ENCODE assay signal across 8 cellular contexts in the genomic region with DNA sequence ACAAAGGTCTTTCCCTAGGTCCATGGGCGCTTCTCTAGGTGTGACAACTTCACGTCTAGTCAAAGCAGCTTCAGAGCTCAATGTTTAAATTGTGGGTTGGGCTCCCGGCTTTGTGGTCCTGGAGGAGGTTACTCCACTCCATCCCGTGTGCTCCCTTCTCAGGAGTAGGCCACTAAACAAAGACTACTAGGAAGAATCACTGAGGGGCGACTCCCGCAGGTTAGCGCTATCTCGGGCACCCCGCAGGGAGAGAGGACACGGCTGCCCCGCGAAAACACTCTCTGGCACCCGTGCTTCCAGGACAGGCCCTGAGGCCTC. TPM values are rescaled to one million over a fixed set of nuclear protein-coding genes. Genes with fewer than 3 reads are reported as not detected.
A peak's percentile ranks its signal among the peaks of the same experiment; 100 is the strongest.
DNase-seq lines count a peak whose midpoint lies in the region; ATAC-seq and TF ChIP-seq lines count a peak whose summit lies in the region.

No MANE protein-coding gene starts in this region.

- no peak for TF ChIP-seq EP300 in gastroesophageal sphincter (IDR thresholded peaks at IDR 0.05)

- WGBS in gastroesophageal sphincter (ENCODE audit: low coverage in 1 of 2), 2 donors: 0% methylated on average over 2 to 3 of the region's 13 CpGs
- 3% methylated on average over 13 of the region's 13 CpGs for WGBS in prostate gland

- peak; percentile 55 for DNase-seq in DMS53 (lab: John Stamatoyannopoulos, UW)
- DNase-seq in DMS53 treated with DMSO at 0.1 percent for 48 hours (lab: John Stamatoyannopoulos, UW; ENCODE audit: unreplicated experiment): no peak
- peak; percentile 10 for DNase-seq in prostate gland (ENCODE audit: low spot score)
- no peak for DNase-seq in NCI-H446 (lab: John Stamatoyannopoulos, UW)
- DNase-seq in NCI-H1105 (lab: John Stamatoyannopoulos, UW): no peak

- no peaks in the 10 kb centered on the region for H3K9me3 ChIP-seq in gastroesophageal sphincter
- H3K9me3 ChIP-seq in prostate gland: no peaks in the 10 kb centered on the region

- H3K27me3 ChIP-seq in gastroesophageal sphincter: no peaks in the 10 kb centered on the region
- no peaks in the 10 kb centered on the region for H3K27me3 ChIP-seq in prostate gland (replicated peaks; ENCODE audit: insufficient read depth)

- H3K4me1 ChIP-seq in gastroesophageal sphincter: peaks cover 0 to 36% (median 4%) of the 10 kb centered on the region in 3 donors
- no peaks in the 10 kb centered on the region for H3K4me1 ChIP-seq in prostate gland (replicated peaks)

- TF ChIP-seq CTCF in WI38 (IDR thresholded peaks at IDR 0.05; ENCODE audit: low read depth, low read length): no peak
- no peak for TF ChIP-seq CTCF in gastroesophageal sphincter (IDR thresholded peaks at IDR 0.05)
- no peak for TF ChIP-seq CTCF in prostate gland (IDR thresholded peaks at IDR 0.05)

- TF ChIP-seq POLR2A in gastroesophageal sphincter (IDR thresholded peaks at IDR 0.05) (no peak), prostate gland (IDR thresholded peaks at IDR 0.05) (no peak)

- ATAC-seq in HG03025 (IDR thresholded peaks at IDR 0.05; ENCODE audit: low FRiP score, unreplicated experiment) (peak; percentile 15), gastroesophageal sphincter (no peak)

- peak overlapping the region; percentile 81 to 94 (median 92) for H3K27ac ChIP-seq in gastroesophageal sphincter
- H3K27ac ChIP-seq in prostate gland: peak overlapping the region; percentile 85 to 86

- H3K36me3 ChIP-seq in gastroesophageal sphincter (peaks cover 4 to 31% of the 10 kb centered on the region in 2 donors), prostate gland (no peaks in the 10 kb centered on the region)

- H3K4me3 ChIP-seq in WI38 (ENCODE audit: low read depth, low read length) (peak overlapping the region; percentile 80), gastroesophageal sphincter (peak overlapping the region; percentile 75 to 80), prostate gland (peak overlapping the region; percentile 83 to 85)

- intact Hi-C loops in prostate gland (cut with DNase I): loop anchor here (2.0 to 5.0 kb wide), 4 partner anchors 40 to 103 kb away; partner anchors contain the start of gene PKM

RNA-seq across cellular contexts. Expression of gene PARP6, which starts 0.5 kb away (rescaled TPM):
- 10 to 100 TPM; 38.2 to 98.7 (median 71.4) TPM for total RNA-seq in gastroesophageal sphincter
- total RNA-seq in prostate gland: 10 to 100 TPM; 34.4 to 85.8 TPM

RNA-seq across cellular contexts. Expression of gene PKM, which starts 40.9 kb away (rescaled TPM):
- total RNA-seq in gastroesophageal sphincter (100 to 1,000 TPM; 343 to 646 (median 543) TPM), prostate gland (100 to 1,000 TPM; 470 to 513 TPM)

RNA-seq across cellular contexts. Expression of gene CELF6, which starts 48.1 kb away (rescaled TPM):
- total RNA-seq in gastroesophageal sphincter: 1 to 10 TPM in 3 of 4 donors, under 1 TPM in 1; 0.42 to 5.4 (median 2.9) TPM
- total RNA-seq in prostate gland: 1 to 10 TPM; 3.7 to 7.3 TPM

Comparison
In these comparisons a context has a peak if more than half of its experiments do, and no peak if none do; other contexts are left out.
1. DNase-seq: peak in DMS53 (single experiment) and prostate gland (single experiment); none in DMS53 treated with DMSO at 0.1 percent for 48 hours (single experiment), NCI-H446 (0 of 2) and NCI-H1105 (single experiment).
2. Peak in every context shown above with its lines, with median percentiles within 50 percentile points of each other: H3K4me3 ChIP-seq.